ENCODE assay signal across 20 cellular contexts in the genomic region with DNA sequence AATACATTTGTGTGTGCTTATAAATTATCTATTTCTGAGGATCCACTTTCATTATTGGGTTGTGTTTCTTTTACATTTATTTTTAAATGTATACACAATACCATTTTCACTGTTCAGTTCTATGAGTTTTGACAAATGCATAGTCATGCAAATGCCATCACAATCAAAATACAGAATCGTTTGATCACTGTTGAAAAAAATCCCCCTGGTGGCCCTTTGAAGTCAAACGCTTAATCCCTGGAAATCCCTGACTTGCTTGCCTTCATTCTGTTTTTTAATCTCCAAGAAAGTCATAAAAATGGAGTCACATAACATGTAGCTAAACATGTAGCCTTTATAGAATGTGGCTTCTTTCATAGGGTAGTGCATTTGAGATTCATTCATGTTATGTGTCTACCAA.
DNase-seq lines count a peak whose midpoint lies in the region; ATAC-seq and TF ChIP-seq lines count a peak whose summit lies in the region.
"Had no signal": no experiment of that assay in that cellular context is flagged by ENCODE, and none has a peak within 500 bp of the region (broad histone marks: within the 10 kb centered on the region; RNA-seq: fewer than 3 reads in every experiment).

No MANE protein-coding gene starts in this region.

- ATAC-seq in activated CD4-positive, CD25-positive, alpha-beta regulatory T cell treated with anti-CD3 and anti-CD28 coated beads, Interleukin-2, amount 50 U/mL, for 24 hours = no peak
- no peak for ATAC-seq in left lobe of liver
- ATAC-seq in HG03039 (IDR thresholded peaks at IDR 0.05; ENCODE audit: unreplicated experiment) = no peak
- ATAC-seq: esophagus mucosa; stimulated activated naive B cell treated with anti-CD40 and anti-IgM and Interleukin-4, amounts not matched to agents 10 μg/mL and 1 μg/mL and 100 μg/mL, for 72 hours had no signal

- peak; percentile 41 for TF ChIP-seq CTCF in choroid plexus epithelial cell (conservative IDR thresholded peaks at IDR 0.05; ENCODE audit: low read depth, low read length)
- peak; percentile 71 for TF ChIP-seq CTCF in type B pancreatic cell (conservative IDR thresholded peaks at IDR 0.05)

- DNase-seq in NCI-H748 (lab: John Stamatoyannopoulos, UW; ENCODE audit: unreplicated experiment) (peak; percentile 54), NCI-H748 treated with DMSO at 0.1 percent for 48 hours (lab: John Stamatoyannopoulos, UW) (no peak), NCI-H345 (lab: John Stamatoyannopoulos, UW) (peak; percentile 43), choroid plexus epithelial cell (ENCODE audit: low read depth) (peak; percentile 13), type B pancreatic cell (ENCODE audit: extremely low spot score, unreplicated experiment) (no peak), left lobe of liver (ENCODE audit: low spot score) (no peak)
- DNase-seq: activated naive CD4-positive, alpha-beta T cell treated with anti-CD3 and anti-CD28 coated beads for 36 hours; CD8-positive, alpha-beta memory T cell; GF-D8; NCI-H1105 treated with DMSO at 0.1 percent for 48 hours; spleen; stimulated activated naive B cell treated with anti-CD40 and anti-IgM and Interleukin-4, amounts not matched to agents 10 μg/mL and 1 μg/mL and 100 μg/mL, for 72 hours; T-helper 1 cell; trophoblast cell had no signal

- no peak overlapping the region for H3K27ac Mint-ChIP-seq in type B pancreatic cell
- H3K27ac Mint-ChIP-seq: activated naive CD4-positive, alpha-beta T cell treated with anti-CD3 and anti-CD28 coated beads for 36 hours; CD8-positive, alpha-beta memory T cell; dendritic cell treated with granulocyte-macrophage colony-stimulating factor and Interleukin-4, amounts not matched to agents 40 ng/mL and 50 ng/mL, for 4 days; IgD-negative memory B cell; stimulated activated naive B cell treated with anti-CD40 and anti-IgM and Interleukin-4, amounts not matched to agents 10 μg/mL and 1 μg/mL and 100 μg/mL, for 72 hours had no signal

- peaks cover 5% of the 10 kb centered on the region for H3K4me1 Mint-ChIP-seq in type B pancreatic cell (ENCODE audit: unreplicated experiment)
- H3K4me1 Mint-ChIP-seq: CD8-positive, alpha-beta memory T cell; IgD-negative memory B cell; stimulated activated naive B cell treated with anti-CD40 and anti-IgM and Interleukin-4, amounts not matched to agents 10 μg/mL and 1 μg/mL and 100 μg/mL, for 72 hours had no signal

- no peaks in the 10 kb centered on the region for H3K9me3 Mint-ChIP-seq in type B pancreatic cell
- H3K9me3 Mint-ChIP-seq: activated naive CD4-positive, alpha-beta T cell treated with anti-CD3 and anti-CD28 coated beads for 36 hours; dendritic cell treated with granulocyte-macrophage colony-stimulating factor and Interleukin-4, amounts not matched to agents 40 ng/mL and 50 ng/mL, for 4 days had no signal

- no peaks in the 10 kb centered on the region for H3K27me3 Mint-ChIP-seq in type B pancreatic cell
- H3K27me3 Mint-ChIP-seq: dendritic cell treated with granulocyte-macrophage colony-stimulating factor and Interleukin-4, amounts not matched to agents 40 ng/mL and 50 ng/mL, for 4 days; IgD-negative memory B cell; stimulated activated naive B cell treated with anti-CD40 and anti-IgM and Interleukin-4, amounts not matched to agents 10 μg/mL and 1 μg/mL and 100 μg/mL, for 72 hours had no signal

- H3K36me3 Mint-ChIP-seq in type B pancreatic cell = no peaks in the 10 kb centered on the region
- H3K36me3 Mint-ChIP-seq: CD8-positive, alpha-beta memory T cell; IgD-negative memory B cell; stimulated activated naive B cell treated with anti-CD40 and anti-IgM and Interleukin-4, amounts not matched to agents 10 μg/mL and 1 μg/mL and 100 μg/mL, for 72 hours had no signal

- no peak overlapping the region for H3K4me3 ChIP-seq in choroid plexus epithelial cell (ENCODE audit: low read depth, low read length)
- H3K4me3 ChIP-seq: HAP-1, spleen had no signal

- peak overlapping the region; percentile 66 for H3K4me3 Mint-ChIP-seq in type B pancreatic cell
- H3K4me3 Mint-ChIP-seq: activated naive CD4-positive, alpha-beta T cell treated with anti-CD3 and anti-CD28 coated beads for 36 hours; CD8-positive, alpha-beta memory T cell; dendritic cell treated with granulocyte-macrophage colony-stimulating factor and Interleukin-4, amounts not matched to agents 40 ng/mL and 50 ng/mL, for 4 days; IgD-negative memory B cell; stimulated activated naive B cell treated with anti-CD40 and anti-IgM and Interleukin-4, amounts not matched to agents 10 μg/mL and 1 μg/mL and 100 μg/mL, for 72 hours had no signal

Comparison
In these comparisons a context has a peak if more than half of its experiments do, and no peak if none do; other contexts are left out.
1. DNase-seq: peak in NCI-H748 (single experiment), NCI-H345 (single experiment) and choroid plexus epithelial cell (single experiment); none in NCI-H748 treated with DMSO at 0.1 percent for 48 hours (single experiment), type B pancreatic cell (single experiment) and left lobe of liver (single experiment).